10 cellular contexts compared by ENCODE assay signal in the genomic region with DNA sequence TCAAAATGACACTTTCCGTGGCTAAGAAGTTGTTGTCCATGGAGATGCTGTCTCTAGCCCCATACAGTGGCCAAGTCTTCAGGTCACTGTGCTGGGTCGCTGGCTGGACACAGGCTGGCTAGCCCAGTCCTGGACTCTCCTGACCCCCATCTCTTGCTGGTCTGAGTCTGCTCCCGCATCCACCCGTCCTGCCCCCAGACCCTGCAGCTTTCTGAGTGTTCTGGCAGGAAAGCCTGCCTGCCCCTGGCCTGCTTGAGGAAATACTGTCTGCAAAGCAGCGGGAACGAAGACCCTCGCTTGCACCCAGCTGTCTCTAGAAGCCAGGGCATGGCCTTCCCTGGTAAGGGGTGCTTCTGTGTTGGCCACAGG. TPM values are rescaled to one million over a fixed set of nuclear protein-coding genes. Genes with fewer than 3 reads are reported as not detected.
DNase-seq lines count a peak whose midpoint lies in the region; ATAC-seq and TF ChIP-seq lines count a peak whose summit lies in the region.
"Had no signal": no experiment of that assay in that cellular context is flagged by ENCODE, and none has a peak within 500 bp of the region (broad histone marks: within the 10 kb centered on the region; RNA-seq: fewer than 3 reads in every experiment).

No MANE protein-coding gene starts in this region.

- no peaks in the 10 kb centered on the region for H3K36me3 ChIP-seq in upper lobe of right lung

- intact Hi-C loops in upper lobe of right lung (cut with DNase I) = no loop called here

- TF ChIP-seq CTCF in cardiac fibroblast (IDR thresholded peaks at IDR 0.05; ENCODE audit: low read depth, low read length) (no peak), mesothelial cell of epicardium (IDR thresholded peaks at IDR 0.05; ENCODE audit: unreplicated experiment) (no peak), upper lobe of right lung (IDR thresholded peaks at IDR 0.05) (no peak)

- no peaks in the 10 kb centered on the region for H3K9me3 ChIP-seq in upper lobe of right lung

- H3K4me1 Mint-ChIP-seq in activated naive CD8-positive, alpha-beta T cell treated with anti-CD3 and anti-CD28 coated beads for 36 hours = peaks cover 3% of the 10 kb centered on the region
- H3K4me1 Mint-ChIP-seq in activated naive CD8-positive, alpha-beta T cell treated with anti-CD3 and anti-CD28 coated beads, Interleukin-2, amount 50 U/mL, for 24 hours = no peaks in the 10 kb centered on the region
- peaks cover 2% of the 10 kb centered on the region for H3K4me1 Mint-ChIP-seq in mesothelial cell of epicardium
- peaks cover 4% of the 10 kb centered on the region for H3K4me1 Mint-ChIP-seq in activated T-cell treated with anti-CD3 and anti-CD28 coated beads, Interleukin-2, amount 50 U/mL, for 24 hours (ENCODE audit: low read depth)

- H3K4me1 ChIP-seq in upper lobe of right lung = peaks cover 4% of the 10 kb centered on the region

- no peak for DNase-seq in activated naive CD8-positive, alpha-beta T cell treated with anti-CD3 and anti-CD28 coated beads for 36 hours
- DNase-seq in activated naive CD8-positive, alpha-beta T cell treated with anti-CD3 and anti-CD28 coated beads, Interleukin-2, amount 50 U/mL, for 24 hours = no peak
- DNase-seq in cardiac fibroblast (ENCODE audit: low read depth in 2 of 2) (no peak), mesothelial cell of epicardium (ENCODE audit: low spot score in 2 of 2, unreplicated experiment in 2 of 2) (no peak), upper lobe of right lung (no peak), MV-4-11 (lab: John Stamatoyannopoulos, UW) (no peak)
- no peak for DNase-seq in central memory CD4-positive, alpha-beta T cell
- DNase-seq in activated T-cell treated with anti-CD3 and anti-CD28 coated beads, Interleukin-2, amount 50 U/mL, for 24 hours = no peak
- DNase-seq: NCI-H1436, OCI-M1 had no signal

- no peak for ATAC-seq in activated naive CD8-positive, alpha-beta T cell treated with anti-CD3 and anti-CD28 coated beads, Interleukin-2, amount 50 U/mL, for 24 hours
- ATAC-seq in upper lobe of right lung = no peak

- H3K4me3 ChIP-seq in cardiac fibroblast (replicated peaks in 1 of 2; ENCODE audit: low read depth in 2 of 2, low read length in 2 of 2) = peak overlapping the region; percentile 77 to 94
- H3K4me3 ChIP-seq in upper lobe of right lung = peak overlapping the region; percentile 41

- no peaks in the 10 kb centered on the region for H3K36me3 Mint-ChIP-seq in activated naive CD8-positive, alpha-beta T cell treated with anti-CD3 and anti-CD28 coated beads for 36 hours
- H3K36me3 Mint-ChIP-seq in activated naive CD8-positive, alpha-beta T cell treated with anti-CD3 and anti-CD28 coated beads, Interleukin-2, amount 50 U/mL, for 24 hours (ENCODE audit: low read depth) = no peaks in the 10 kb centered on the region
- no peaks in the 10 kb centered on the region for H3K36me3 Mint-ChIP-seq in mesothelial cell of epicardium
- H3K36me3 Mint-ChIP-seq in activated T-cell treated with anti-CD3 and anti-CD28 coated beads, Interleukin-2, amount 50 U/mL, for 24 hours (ENCODE audit: low read depth) = no peaks in the 10 kb centered on the region

- no peaks in the 10 kb centered on the region for H3K27me3 ChIP-seq in upper lobe of right lung

- H3K27me3 Mint-ChIP-seq in activated naive CD8-positive, alpha-beta T cell treated with anti-CD3 and anti-CD28 coated beads for 36 hours = peaks cover 42% of the 10 kb centered on the region
- peaks cover 33% of the 10 kb centered on the region for H3K27me3 Mint-ChIP-seq in activated naive CD8-positive, alpha-beta T cell treated with anti-CD3 and anti-CD28 coated beads, Interleukin-2, amount 50 U/mL, for 24 hours
- peaks cover 75% of the 10 kb centered on the region for H3K27me3 Mint-ChIP-seq in mesothelial cell of epicardium (ENCODE audit: low read depth)
- H3K27me3 Mint-ChIP-seq in activated T-cell treated with anti-CD3 and anti-CD28 coated beads, Interleukin-2, amount 50 U/mL, for 24 hours = peaks cover 45% of the 10 kb centered on the region

- H3K9me3 Mint-ChIP-seq in activated naive CD8-positive, alpha-beta T cell treated with anti-CD3 and anti-CD28 coated beads for 36 hours = no peaks in the 10 kb centered on the region
- no peaks in the 10 kb centered on the region for H3K9me3 Mint-ChIP-seq in activated naive CD8-positive, alpha-beta T cell treated with anti-CD3 and anti-CD28 coated beads, Interleukin-2, amount 50 U/mL, for 24 hours
- H3K9me3 Mint-ChIP-seq in mesothelial cell of epicardium = no peaks in the 10 kb centered on the region
- H3K9me3 Mint-ChIP-seq in activated T-cell treated with anti-CD3 and anti-CD28 coated beads, Interleukin-2, amount 50 U/mL, for 24 hours = no peaks in the 10 kb centered on the region

- H3K27ac Mint-ChIP-seq in activated naive CD8-positive, alpha-beta T cell treated with anti-CD3 and anti-CD28 coated beads for 36 hours = no peak overlapping the region
- no peak overlapping the region for H3K27ac Mint-ChIP-seq in activated naive CD8-positive, alpha-beta T cell treated with anti-CD3 and anti-CD28 coated beads, Interleukin-2, amount 50 U/mL, for 24 hours
- no peak overlapping the region for H3K27ac Mint-ChIP-seq in mesothelial cell of epicardium
- H3K27ac Mint-ChIP-seq in activated T-cell treated with anti-CD3 and anti-CD28 coated beads, Interleukin-2, amount 50 U/mL, for 24 hours = no peak overlapping the region

- H3K27ac ChIP-seq in upper lobe of right lung = no peak overlapping the region

- peak overlapping the region; percentile 29 for H3K4me3 Mint-ChIP-seq in activated naive CD8-positive, alpha-beta T cell treated with anti-CD3 and anti-CD28 coated beads for 36 hours
- no peak overlapping the region for H3K4me3 Mint-ChIP-seq in activated naive CD8-positive, alpha-beta T cell treated with anti-CD3 and anti-CD28 coated beads, Interleukin-2, amount 50 U/mL, for 24 hours
- H3K4me3 Mint-ChIP-seq in mesothelial cell of epicardium = peak overlapping the region; percentile 59
- no peak overlapping the region for H3K4me3 Mint-ChIP-seq in activated T-cell treated with anti-CD3 and anti-CD28 coated beads, Interleukin-2, amount 50 U/mL, for 24 hours

RNA-seq across cellular contexts. Expression of gene ARHGAP22, which starts 0.8 kb away (rescaled TPM):
- total RNA-seq in activated naive CD8-positive, alpha-beta T cell treated with anti-CD3 and anti-CD28 coated beads for 36 hours = not detected
- total RNA-seq in mesothelial cell of epicardium (2.9 to 5.1 TPM (median 4.1 TPM) in 3 replicates), upper lobe of right lung (6.8 TPM)

Comparison
In these comparisons a context has a peak if more than half of its experiments do, and no peak if none do; other contexts are left out.
1. H3K4me3 Mint-ChIP-seq: peak in activated naive CD8-positive, alpha-beta T cell treated with anti-CD3 and anti-CD28 coated beads for 36 hours (single experiment) and mesothelial cell of epicardium (single experiment); none in activated naive CD8-positive, alpha-beta T cell treated with anti-CD3 and anti-CD28 coated beads, Interleukin-2, amount 50 U/mL, for 24 hours (single experiment) and activated T-cell treated with anti-CD3 and anti-CD28 coated beads, Interleukin-2, amount 50 U/mL, for 24 hours (single experiment).